Comparison of ENCODE assay signal across 15 cellular contexts in genomic region chr3:15314276-15314675, GRCh38. TPM values are rescaled to one million over a fixed set of nuclear protein-coding genes. Genes with fewer than 3 reads are reported as not detected.
A peak's percentile ranks its signal among the peaks of the same experiment; 100 is the strongest.
DNase-seq lines count a peak whose midpoint lies in the region; ATAC-seq and TF ChIP-seq lines count a peak whose summit lies in the region.
"Had no signal": no experiment of that assay in that cellular context is flagged by ENCODE, and none has a peak within 500 bp of the region (broad histone marks: within the 10 kb centered on the region; RNA-seq: fewer than 3 reads in every experiment).

No MANE protein-coding gene starts in this region.

- no peak overlapping the region for H2AFZ ChIP-seq in Loucy (ENCODE audit: low read length)

- peak overlapping the region; percentile 53 for H3K27ac ChIP-seq in BLaER1
- peak overlapping the region; percentile 88 to 93 (median 91) for H3K27ac ChIP-seq in gastrocnemius medialis
- H3K27ac ChIP-seq: brain microvascular endothelial cell had no signal

- H3K79me2 ChIP-seq in Loucy (ENCODE audit: insufficient read depth, low read length), result peaks cover 65% of the 10 kb centered on the region; the same call in 1 of the 2 replicates

- no peak overlapping the region for H3K4me3 ChIP-seq in BLaER1
- no peak overlapping the region for H3K4me3 ChIP-seq in Loucy (ENCODE audit: low read length, poor library complexity, severe bottlenecking)
- H3K4me3 ChIP-seq in gastrocnemius medialis, result no peak overlapping the region
- H3K4me3 ChIP-seq: right atrium auricular region had no signal

- in situ Hi-C loops in gastrocnemius medialis (cut with MboI; ENCODE audit: low sequenced_read_pairs in 4 of 4), result no loop called here

- no peaks in the 10 kb centered on the region for H3K36me3 ChIP-seq in BLaER1
- no peaks in the 10 kb centered on the region for H3K36me3 ChIP-seq in Loucy (ENCODE audit: insufficient read depth, low read length)
- no peaks in the 10 kb centered on the region for H3K36me3 ChIP-seq in gastrocnemius medialis
- H3K36me3 ChIP-seq: brain microvascular endothelial cell, right atrium auricular region had no signal

- no peak for ATAC-seq in gastrocnemius medialis
- no peak for ATAC-seq in HG03378 (IDR thresholded peaks at IDR 0.05; ENCODE audit: unreplicated experiment)
- ATAC-seq in left ventricle myocardium superior, result no peak

- no peaks in the 10 kb centered on the region for H3F3A ChIP-seq in Loucy (ENCODE audit: low read depth)

- H3K27me3 ChIP-seq in BLaER1, result no peaks in the 10 kb centered on the region
- H3K27me3 ChIP-seq in Loucy (ENCODE audit: insufficient read depth, low read length, poor library complexity, severe bottlenecking), result no peaks in the 10 kb centered on the region
- no peaks in the 10 kb centered on the region for H3K27me3 ChIP-seq in gastrocnemius medialis
- H3K27me3 ChIP-seq: brain microvascular endothelial cell, right atrium auricular region had no signal

- no peaks in the 10 kb centered on the region for H3K9me3 ChIP-seq in BLaER1
- no peaks in the 10 kb centered on the region for H3K9me3 ChIP-seq in Loucy (ENCODE audit: insufficient read depth, low read depth, low read length)
- H3K9me3 ChIP-seq in gastrocnemius medialis, result no peaks in the 10 kb centered on the region
- H3K9me3 ChIP-seq: right atrium auricular region had no signal

- H3K4me1 ChIP-seq in BLaER1, result peaks cover 46% of the 10 kb centered on the region
- H3K4me1 ChIP-seq in Loucy (ENCODE audit: insufficient read depth, low read length, poor library complexity, severe bottlenecking), result peaks cover 79% of the 10 kb centered on the region
- peaks cover 73 to 80% of the 10 kb centered on the region in 2 donors for H3K4me1 ChIP-seq in gastrocnemius medialis

- H3K9me2 ChIP-seq in Loucy (replicated peaks; ENCODE audit: low read depth, low read length), result no peaks in the 10 kb centered on the region

- intact Hi-C loops in gastrocnemius medialis (cut with DNase I; ENCODE audit: low total_unique reads), result no loop called here
- intact Hi-C loops in left ventricle myocardium superior (cut with micrococcal nuclease), result no loop called here

- TF ChIP-seq POLR2A in gastrocnemius medialis (IDR thresholded peaks at IDR 0.05), result no peak

- H3K9ac ChIP-seq in BLaER1 (no peak overlapping the region), Loucy (ENCODE audit: low read depth, low read length, poor library complexity, severe bottlenecking) (peak overlapping the region; percentile 62)

- DNase-seq in islet precursor cell, result peak; percentile 69
- no peak for DNase-seq in gastrocnemius medialis
- no peak for DNase-seq in HK-2 (ENCODE audit: unreplicated experiment)
- no peak for DNase-seq in left ventricle myocardium superior
- no peak for DNase-seq in GM19238 (ENCODE audit: insufficient read length, low spot score)
- DNase-seq: activated CD4-positive, alpha-beta T cell treated with anti-CD3 and anti-CD28 coated beads, Interleukin-2, amount 50 U/mL, for 1 hour; brain microvascular endothelial cell; foreskin melanocyte; NCI-H187 treated with DMSO at 0.1 percent for 48 hours; NCI-H526 treated with DMSO at 0.1 percent for 48 hours; stimulated activated CD4-positive, alpha-beta T cell treated with anti-CD3 and anti-CD28 coated beads, Interleukin-4, amount 100 ng/mL, for 24 hours had no signal

- H3K4me2 ChIP-seq in BLaER1, result peak overlapping the region; percentile 79
- peak overlapping the region; percentile 48 for H3K4me2 ChIP-seq in Loucy (ENCODE audit: low read depth, low read length, poor library complexity, severe bottlenecking)

- H4K20me1 ChIP-seq in BLaER1 (no peaks in the 10 kb centered on the region), Loucy (ENCODE audit: insufficient read depth, low read length, poor library complexity, severe bottlenecking) (no peaks in the 10 kb centered on the region)

- TF ChIP-seq CTCF in Loucy (conservative IDR thresholded peaks at IDR 0.05; ENCODE audit: low read length) (no peak), gastrocnemius medialis (IDR thresholded peaks at IDR 0.05 in 4 of 5, conservative IDR thresholded peaks at IDR 0.05 in 1 of 5) (no peak)

RNA-seq across cellular contexts. Expression of gene SH3BP5, which starts 18.1 kb away (rescaled TPM):
- total RNA-seq in gastrocnemius medialis (100 to 1,000 TPM in 2 of 4 donors, 10 to 100 TPM in 2; 31.5 to 111 (median 75.5) TPM), left ventricle myocardium superior (9.7 TPM)
